8 cellular contexts compared by ENCODE assay signal in genomic region chr7:50449881-50450690, GRCh38. TPM values are rescaled to one million over a fixed set of nuclear protein-coding genes. Genes with fewer than 3 reads are reported as not detected.
A peak's percentile ranks its signal among the peaks of the same experiment; 100 is the strongest.
DNase-seq lines count a peak whose midpoint lies in the region; FAIRE-seq and TF ChIP-seq lines count a peak whose summit lies in the region.

A gene with protein sequence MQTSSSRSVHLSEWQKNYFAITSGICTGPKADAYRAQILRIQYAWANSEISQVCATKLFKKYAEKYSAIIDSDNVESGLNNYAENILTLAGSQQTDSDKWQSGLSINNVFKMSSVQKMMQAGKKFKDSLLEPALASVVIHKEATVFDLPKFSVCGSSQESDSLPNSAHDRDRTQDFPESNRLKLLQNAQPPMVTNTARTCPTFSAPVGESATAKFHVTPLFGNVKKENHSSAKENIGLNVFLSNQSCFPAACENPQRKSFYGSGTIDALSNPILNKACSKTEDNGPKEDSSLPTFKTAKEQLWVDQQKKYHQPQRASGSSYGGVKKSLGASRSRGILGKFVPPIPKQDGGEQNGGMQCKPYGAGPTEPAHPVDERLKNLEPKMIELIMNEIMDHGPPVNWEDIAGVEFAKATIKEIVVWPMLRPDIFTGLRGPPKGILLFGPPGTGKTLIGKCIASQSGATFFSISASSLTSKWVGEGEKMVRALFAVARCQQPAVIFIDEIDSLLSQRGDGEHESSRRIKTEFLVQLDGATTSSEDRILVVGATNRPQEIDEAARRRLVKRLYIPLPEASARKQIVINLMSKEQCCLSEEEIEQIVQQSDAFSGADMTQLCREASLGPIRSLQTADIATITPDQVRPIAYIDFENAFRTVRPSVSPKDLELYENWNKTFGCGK (minus strand): TSS chr7:50450350. CDS start chr7:50447287, 3,063 bp downstream.

- no peak within 1 kb of the TSS for H4K8ac ChIP-seq in H9 (replicated peaks; ENCODE audit: insufficient read length, low read depth, low read length)

- no peak within 1 kb of the TSS for H2BK12ac ChIP-seq in H9 (ENCODE audit: insufficient read length, low read depth, low read length)

- no peak within 1 kb of the TSS for H4K91ac ChIP-seq in H9 (ENCODE audit: insufficient read length, low read depth, low read length)

- no peak for FAIRE-seq in frontal cortex (lab: Jason Lieb, UNC)

- H2BK5ac ChIP-seq in H9 (ENCODE audit: insufficient read length, low read length): no peak within 1 kb of the TSS

- peaks cover 0 to 20% (median 19%) of the 10 kb centered on the region in 3 experiments; a peak in 5 of 7 replicates for H3K36me3 Mint-ChIP-seq in H9 (ENCODE audit: insufficient read depth in 1 of 3, low read depth in 3 of 3)

- DNase-seq in GDM1 (lab: John Stamatoyannopoulos, UW) (peak; percentile 68), H9 (peak; percentile 74), M059J (ENCODE audit: low read depth) (peak; percentile 81), SJSA1 (ENCODE audit: low read depth in 1 of 2, low spot score in 2 of 2) (peak; percentile 56 to 65), frontal cortex (ENCODE audit: low spot score in 2 of 2) (peak; percentile 69 to 74), nucleus accumbens (lab: John Stamatoyannopoulos, UW) (peak in 54 of 56 donors; percentile 19 to 88 (median 66)), superior temporal gyrus (ENCODE audit: extremely low spot score) (peak; percentile 83)
- peak; percentile 50 to 78 (median 60) for DNase-seq in activated naive CD4-positive, alpha-beta T cell (lab: John Stamatoyannopoulos, UW)

- H3K4me1 ChIP-seq in H9 (ENCODE audit: insufficient read depth, low read length) (no peaks in the 10 kb centered on the region; the same call in 1 of the 2 replicates), SJSA1 (replicated peaks) (peaks cover 19% of the 10 kb centered on the region)

- H3K4me2 ChIP-seq in H9 (ENCODE audit: insufficient read depth, insufficient read length, low read length): peak within 1 kb of the TSS; percentile 66

- H3K4me3 Mint-ChIP-seq in H9: peak within 1 kb of the TSS; percentile 75 to 83

- peaks cover 28% of the 10 kb centered on the region for H3K36me3 ChIP-seq in SJSA1

- H2BK120ac ChIP-seq in H9 (ENCODE audit: low read depth, low read length, poor library complexity, severe bottlenecking): no peak within 1 kb of the TSS

- no peak within 1 kb of the TSS for H2BK20ac ChIP-seq in H9 (ENCODE audit: low read depth, low read length, poor library complexity, severe bottlenecking)

- H3K27me3 Mint-ChIP-seq in H9 (ENCODE audit: low read depth): peaks cover 7% of the 10 kb centered on the region

- H3K27me3 ChIP-seq in H9 (ENCODE audit: insufficient read depth, low read length) (no peaks in the 10 kb centered on the region), SJSA1 (replicated peaks) (no peaks in the 10 kb centered on the region)

- H3K79me2 ChIP-seq in H9 (ENCODE audit: insufficient read depth, low read length): no peaks in the 10 kb centered on the region

- no peak within 1 kb of the TSS for H3K9ac ChIP-seq in H9 (ENCODE audit: extremely low read depth, insufficient read length, low read length)

- H3K9me3 ChIP-seq in H9 (ENCODE audit: control insufficient read depth, low read depth, low read length) (no peaks in the 10 kb centered on the region), SJSA1 (replicated peaks) (no peaks in the 10 kb centered on the region)

- no peak within 1 kb of the TSS for H3T11ph ChIP-seq in H9 (ENCODE audit: low read length)

- no peak within 1 kb of the TSS for H2AK5ac ChIP-seq in H9 (ENCODE audit: insufficient read length, low read length)

- no peak within 1 kb of the TSS for H2BK15ac ChIP-seq in H9 (ENCODE audit: low read depth, low read length)

- WGBS in H9 (ENCODE audit: extremely low coverage, insufficient read length, low lambda C conversion rate): no CpG with 5 or more reads among the region's 71 CpGs

- peaks cover 11 to 12% of the 10 kb centered on the region in 2 experiments for H3K4me1 Mint-ChIP-seq in H9

- no peaks in the 10 kb centered on the region for H3K79me1 ChIP-seq in H9 (ENCODE audit: insufficient read depth, low read depth, low read length, poor library complexity, severe bottlenecking)

- no peak within 1 kb of the TSS for H4K5ac ChIP-seq in H9 (ENCODE audit: insufficient read length, low read depth, low read length)

- no peaks in the 10 kb centered on the region for H3K9me3 Mint-ChIP-seq in H9

- H4K20me1 ChIP-seq in H9 (ENCODE audit: control insufficient read depth, insufficient read depth, insufficient read length): no peaks in the 10 kb centered on the region

- peak within 1 kb of the TSS; percentile 56 for H3K18ac ChIP-seq in H9 (ENCODE audit: insufficient read length, low read depth, low read length)

- H3K14ac ChIP-seq in H9 (ENCODE audit: insufficient read depth, low read length): peak within 1 kb of the TSS; percentile 52

- H3K4ac ChIP-seq in H9 (ENCODE audit: low read depth, low read length): no peak within 1 kb of the TSS

- peaks cover 9% of the 10 kb centered on the region for H3K23me2 ChIP-seq in H9 (ENCODE audit: insufficient read length, low read depth, low read length, poor library complexity, severe bottlenecking)

- no peak within 1 kb of the TSS for H3K23ac ChIP-seq in H9 (ENCODE audit: insufficient read length, low read depth, low read length)

- peak within 1 kb of the TSS; percentile 72 for H3K4me3 ChIP-seq in SJSA1

- no peak for TF ChIP-seq CTCF in H9 (conservative IDR thresholded peaks at IDR 0.05)

- peak within 1 kb of the TSS in 1 of 3 experiments; percentile 83; a peak in 1 of 7 replicates for H3K27ac Mint-ChIP-seq in H9

- H3K56ac ChIP-seq in H9 (ENCODE audit: insufficient read length, low read depth, low read length): no peak within 1 kb of the TSS

- no peak within 1 kb of the TSS for H2AFZ ChIP-seq in H9 (ENCODE audit: low read length)

- H3K27ac ChIP-seq in H9 (ENCODE audit: insufficient read length, low read depth, low read length) (no peak within 1 kb of the TSS), SJSA1 (peak within 1 kb of the TSS; percentile 52)

RNA-seq across cellular contexts. Expression of the gene that starts here (rescaled TPM):
- total RNA-seq in H9 (2021) (12.5 and 13.8 TPM in 2 replicates), frontal cortex (42.4 TPM)
- 32.0 and 33.1 TPM in 2 replicates for total RNA-seq in M059J (2014; rRNA removed; shearing (Covaris generic))
- total RNA-seq in SJSA1 (2014; rRNA removed; shearing (Covaris generic)): 28.9 and 38.4 TPM in 2 replicates
